ENCODE assay signal across 31 cellular contexts in the genomic region with DNA sequence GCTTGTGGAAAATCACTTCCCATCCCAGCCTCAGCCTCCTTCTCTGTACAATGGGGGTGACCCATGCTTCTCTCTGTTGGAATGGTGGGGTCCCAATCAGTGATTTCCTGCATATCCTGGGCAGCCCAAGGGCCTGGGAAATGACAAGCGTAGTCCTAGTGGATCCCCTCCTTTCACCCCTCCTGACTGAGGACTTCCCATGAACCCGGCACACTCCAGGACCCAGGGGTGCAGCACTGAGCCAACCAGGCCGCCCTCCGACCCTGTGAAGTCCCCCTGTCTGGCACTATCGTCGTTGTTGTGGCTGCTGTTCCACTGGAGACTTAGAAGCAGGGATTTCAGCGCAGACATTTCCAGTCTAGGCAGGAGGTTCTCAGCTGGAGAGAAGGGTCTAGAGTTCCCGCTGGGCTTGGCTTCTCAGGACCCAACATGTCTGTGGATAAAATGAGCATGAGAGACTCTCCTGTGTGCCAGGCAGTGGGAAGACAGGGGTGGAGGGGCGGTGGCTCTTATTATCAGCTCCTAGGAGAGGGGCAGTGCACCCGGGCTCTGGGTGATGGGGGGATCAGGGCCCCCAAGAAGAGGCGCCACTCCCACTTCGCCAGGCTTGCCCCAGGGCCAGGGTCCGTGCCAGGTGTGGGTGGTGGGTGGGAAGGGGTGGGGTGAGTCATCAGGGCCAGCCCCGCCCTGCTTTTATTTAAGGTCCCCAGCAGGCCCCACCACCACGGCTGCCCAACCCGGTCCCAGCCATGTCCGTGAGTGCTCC. TPM values are rescaled to one million over a fixed set of nuclear protein-coding genes. Genes with fewer than 3 reads are reported as not detected.
DNase-seq lines count a peak whose midpoint lies in the region; ATAC-seq and TF ChIP-seq lines count a peak whose summit lies in the region.
"Had no signal": no experiment of that assay in that cellular context is flagged by ENCODE, and none has a peak within 500 bp of the region (broad histone marks: within the 10 kb centered on the region; RNA-seq: fewer than 3 reads in every experiment).

A gene (plus strand): TSS at position 723 of the 766 bp plus-strand sequence. CDS start 27 bp downstream, at position 750.

- H2BK120ac ChIP-seq in mesenchymal stem cell (ENCODE audit: low read depth, low read length), result no peak within 1 kb of the TSS

- H2AFZ ChIP-seq in mesenchymal stem cell (ENCODE audit: low read depth, low read length), result no peak within 1 kb of the TSS

- no peak within 1 kb of the TSS for H2BK5ac ChIP-seq in mesenchymal stem cell (ENCODE audit: low read depth, low read length, poor library complexity, severe bottlenecking)

- intact Hi-C loops in activated CD8-positive, alpha-beta T cell treated with anti-CD3 and anti-CD28 coated beads for 36 hours (cut with micrococcal nuclease), result no loop called here
- intact Hi-C loops in heart left ventricle (cut with DNase I), result no loop called here

- no peak within 1 kb of the TSS for H3K27ac ChIP-seq in mesenchymal stem cell (ENCODE audit: low read length, poor library complexity, severe bottlenecking)
- H3K27ac ChIP-seq in thymus (ENCODE audit: low read depth), result peak within 1 kb of the TSS; percentile 47
- H3K27ac ChIP-seq in heart left ventricle, result no peak within 1 kb of the TSS
- H3K27ac ChIP-seq: adrenal gland, BLaER1, psoas muscle had no signal

- peaks cover 3% of the 10 kb centered on the region for H3K27me3 Mint-ChIP-seq in activated CD8-positive, alpha-beta T cell treated with anti-CD3 and anti-CD28 coated beads, Interleukin-2, amount 10 ng/mL, durations not matched to agents 7 days and 5 days (ENCODE audit: low read depth)
- H3K27me3 Mint-ChIP-seq in activated CD8-positive, alpha-beta T cell treated with anti-CD3 and anti-CD28 coated beads for 36 hours, result peaks cover 2% of the 10 kb centered on the region
- H3K27me3 Mint-ChIP-seq in chondrocyte (ENCODE audit: low read depth), result no peaks in the 10 kb centered on the region
- H3K27me3 Mint-ChIP-seq: IgD-negative memory B cell; stimulated activated naive CD8-positive, alpha-beta T cell treated with anti-CD3 and anti-CD28 coated beads, Interleukin-15, amount 100 ng/mL, for 72 hours had no signal

- CTCF ChIA-PET in activated CD8-positive, alpha-beta T cell treated with anti-CD3 and anti-CD28 coated beads, Interleukin-2, amount 10 ng/mL, durations not matched to agents 7 days and 5 days (lab: Charles Lee), result no interaction called here
- CTCF ChIA-PET in activated CD8-positive, alpha-beta T cell treated with anti-CD3 and anti-CD28 coated beads for 36 hours (lab: Charles Lee), result no interaction called here

- TF ChIP-seq CTCF in activated CD8-positive, alpha-beta T cell treated with anti-CD3 and anti-CD28 coated beads for 36 hours (IDR thresholded peaks at IDR 0.05), result no peak
- TF ChIP-seq CTCF in chondrocyte (IDR thresholded peaks at IDR 0.05), result no peak
- no peak for TF ChIP-seq CTCF in heart left ventricle (IDR thresholded peaks at IDR 0.05)

- H3K36me3 ChIP-seq in mesenchymal stem cell (ENCODE audit: control insufficient read depth in 1 of 2, insufficient read depth in 2 of 2, low read depth in 1 of 2, low read length in 2 of 2) (no peaks in the 10 kb centered on the region), thymus (ENCODE audit: control insufficient read depth, insufficient read depth) (no peaks in the 10 kb centered on the region), heart left ventricle (no peaks in the 10 kb centered on the region)
- H3K36me3 ChIP-seq: adrenal gland, BLaER1 had no signal

- H4K8ac ChIP-seq in mesenchymal stem cell (ENCODE audit: low read length), result no peak within 1 kb of the TSS

- H3K36me3 Mint-ChIP-seq in activated CD8-positive, alpha-beta T cell treated with anti-CD3 and anti-CD28 coated beads, Interleukin-2, amount 10 ng/mL, durations not matched to agents 7 days and 5 days (ENCODE audit: low read depth), result no peaks in the 10 kb centered on the region
- H3K36me3 Mint-ChIP-seq in activated CD8-positive, alpha-beta T cell treated with anti-CD3 and anti-CD28 coated beads for 36 hours (ENCODE audit: low read depth), result no peaks in the 10 kb centered on the region
- H3K36me3 Mint-ChIP-seq in chondrocyte (ENCODE audit: low read depth), result no peaks in the 10 kb centered on the region
- H3K36me3 Mint-ChIP-seq: IgD-negative memory B cell, type B pancreatic cell had no signal

- H3K18ac ChIP-seq in mesenchymal stem cell (ENCODE audit: low read depth in 1 of 2, low read length in 2 of 2), result no peak within 1 kb of the TSS

- peak within 1 kb of the TSS in 1 of 2 experiments; percentile 13 for H3K4ac ChIP-seq in mesenchymal stem cell (ENCODE audit: low read depth in 1 of 2, low read length in 2 of 2)

- peak within 1 kb of the TSS; percentile 43 for H3K27ac Mint-ChIP-seq in activated CD8-positive, alpha-beta T cell treated with anti-CD3 and anti-CD28 coated beads, Interleukin-2, amount 10 ng/mL, durations not matched to agents 7 days and 5 days
- no peak within 1 kb of the TSS for H3K27ac Mint-ChIP-seq in activated CD8-positive, alpha-beta T cell treated with anti-CD3 and anti-CD28 coated beads for 36 hours
- H3K27ac Mint-ChIP-seq in chondrocyte (ENCODE audit: unreplicated experiment), result peak within 1 kb of the TSS; percentile 13
- H3K27ac Mint-ChIP-seq: stimulated activated naive CD8-positive, alpha-beta T cell treated with anti-CD3 and anti-CD28 coated beads, Interleukin-15, amount 100 ng/mL, for 72 hours; type B pancreatic cell had no signal

- H2AK5ac ChIP-seq in mesenchymal stem cell (ENCODE audit: low read length, severe bottlenecking), result peak within 1 kb of the TSS; percentile 39

- H3K4me1 ChIP-seq in mesenchymal stem cell (ENCODE audit: control insufficient read depth, insufficient read depth, low read depth, low read length) (peaks cover 5% of the 10 kb centered on the region), thymus (ENCODE audit: control insufficient read depth, insufficient read depth, low read length) (peaks cover 3% of the 10 kb centered on the region), heart left ventricle (peaks cover 0 to 5% (median 0%) of the 10 kb centered on the region in 12 donors)
- H3K4me1 ChIP-seq: adrenal gland, psoas muscle had no signal

- no peak for DNase-seq in activated CD8-positive, alpha-beta T cell treated with anti-CD3 and anti-CD28 coated beads, Interleukin-2, amount 10 ng/mL, durations not matched to agents 7 days and 5 days
- DNase-seq in activated CD8-positive, alpha-beta T cell treated with anti-CD3 and anti-CD28 coated beads for 36 hours, result no peak
- DNase-seq in chondrocyte (ENCODE audit: low spot score) (no peak), mesenchymal stem cell (no peak), SIG-M5 (lab: John Stamatoyannopoulos, UW) (no peak), heart left ventricle (no peak)
- DNase-seq: activated CD4-positive, CD25-positive, alpha-beta regulatory T cell treated with anti-CD3 and anti-CD28 coated beads, Interleukin-2, amount 50 U/mL, for 72 hours; activated CD8-positive, alpha-beta memory T cell treated with anti-CD3 and anti-CD28 coated beads, Interleukin-2, amount 50 U/mL, for 4 hours; activated effector memory CD4-positive, alpha-beta T cell treated with Interleukin-2 at 50 U/mL for 16 hours; adrenal gland; foreskin melanocyte; hypothalamus; midbrain; MM.1S; NCI-H1436 treated with DMSO at 0.1 percent for 48 hours; NCI-H2171; NCI-H524 treated with DMSO at 0.1 percent for 48 hours; stimulated activated CD4-positive, alpha-beta T cell treated with anti-CD3 and anti-CD28 coated beads, Interleukin-2, amount 100 ng/mL, for 24 hours; stimulated activated naive CD8-positive, alpha-beta T cell treated with anti-CD3 and anti-CD28 coated beads, Interleukin-15, amount 100 ng/mL, for 72 hours; T1000 had no signal

- H3K27me3 ChIP-seq in mesenchymal stem cell (ENCODE audit: control insufficient read depth in 1 of 2, insufficient read depth in 1 of 2, low read length in 2 of 2), result peaks cover 0 to 3% of the 10 kb centered on the region in 2 experiments
- peaks cover 12% of the 10 kb centered on the region for H3K27me3 ChIP-seq in thymus (ENCODE audit: control insufficient read depth, insufficient read depth)
- H3K27me3 ChIP-seq in heart left ventricle, result no peaks in the 10 kb centered on the region
- H3K27me3 ChIP-seq: adrenal gland had no signal

- no peaks in the 10 kb centered on the region for H3K9me3 Mint-ChIP-seq in activated CD8-positive, alpha-beta T cell treated with anti-CD3 and anti-CD28 coated beads, Interleukin-2, amount 10 ng/mL, durations not matched to agents 7 days and 5 days (ENCODE audit: insufficient read depth)
- no peaks in the 10 kb centered on the region for H3K9me3 Mint-ChIP-seq in activated CD8-positive, alpha-beta T cell treated with anti-CD3 and anti-CD28 coated beads for 36 hours
- no peaks in the 10 kb centered on the region for H3K9me3 Mint-ChIP-seq in chondrocyte (ENCODE audit: low read depth)
- H3K9me3 Mint-ChIP-seq: IgD-negative memory B cell; stimulated activated naive CD8-positive, alpha-beta T cell treated with anti-CD3 and anti-CD28 coated beads, Interleukin-15, amount 100 ng/mL, for 72 hours; type B pancreatic cell had no signal

- no peak for ATAC-seq in activated CD8-positive, alpha-beta T cell treated with anti-CD3 and anti-CD28 coated beads, Interleukin-2, amount 10 ng/mL, durations not matched to agents 7 days and 5 days
- ATAC-seq in activated CD8-positive, alpha-beta T cell treated with anti-CD3 and anti-CD28 coated beads for 36 hours, result no peak
- no peak for ATAC-seq in HG03025 (IDR thresholded peaks at IDR 0.05; ENCODE audit: low FRiP score, unreplicated experiment)
- no peak for ATAC-seq in heart left ventricle
- ATAC-seq: psoas muscle; stimulated activated naive CD8-positive, alpha-beta T cell treated with anti-CD3 and anti-CD28 coated beads, Interleukin-15, amount 100 ng/mL, for 72 hours had no signal

- H3K4me3 ChIP-seq in mesenchymal stem cell (ENCODE audit: insufficient read depth in 1 of 2, low read depth in 1 of 2, low read length in 2 of 2), result no peak within 1 kb of the TSS
- H3K4me3 ChIP-seq in thymus (ENCODE audit: low read length), result no peak within 1 kb of the TSS
- H3K4me3 ChIP-seq in heart left ventricle, result no peak within 1 kb of the TSS
- H3K4me3 ChIP-seq: adrenal gland, BLaER1, psoas muscle had no signal

- H3K4me3 Mint-ChIP-seq in activated CD8-positive, alpha-beta T cell treated with anti-CD3 and anti-CD28 coated beads, Interleukin-2, amount 10 ng/mL, durations not matched to agents 7 days and 5 days, result no peak within 1 kb of the TSS
- no peak within 1 kb of the TSS for H3K4me3 Mint-ChIP-seq in activated CD8-positive, alpha-beta T cell treated with anti-CD3 and anti-CD28 coated beads for 36 hours
- H3K4me3 Mint-ChIP-seq in chondrocyte (ENCODE audit: unreplicated experiment), result no peak within 1 kb of the TSS
- H3K4me3 Mint-ChIP-seq: stimulated activated naive CD8-positive, alpha-beta T cell treated with anti-CD3 and anti-CD28 coated beads, Interleukin-15, amount 100 ng/mL, for 72 hours; type B pancreatic cell had no signal

- 67% methylated on average over 8 of the region's 17 CpGs for WGBS in mesenchymal stem cell
- WGBS in thymus, result 91% methylated on average over 13 of the region's 17 CpGs
- WGBS in heart left ventricle, 4 donors, result 78 to 82% (median 80%) methylated on average over 8 to 13 of the region's 17 CpGs

- H3K79me1 ChIP-seq in mesenchymal stem cell (replicated peaks; ENCODE audit: low read length, poor library complexity, severe bottlenecking), result no peaks in the 10 kb centered on the region

- H3K4me2 ChIP-seq in mesenchymal stem cell (ENCODE audit: low read length, poor library complexity, severe bottlenecking), result no peak within 1 kb of the TSS
- H3K4me2 ChIP-seq: BLaER1 had no signal

- POLR2A ChIA-PET in activated CD8-positive, alpha-beta T cell treated with anti-CD3 and anti-CD28 coated beads, Interleukin-2, amount 10 ng/mL, durations not matched to agents 7 days and 5 days (lab: Charles Lee), result no interaction called here
- POLR2A ChIA-PET in activated CD8-positive, alpha-beta T cell treated with anti-CD3 and anti-CD28 coated beads for 36 hours (lab: Charles Lee), result no interaction called here

- peaks cover 8% of the 10 kb centered on the region for H3K4me1 Mint-ChIP-seq in activated CD8-positive, alpha-beta T cell treated with anti-CD3 and anti-CD28 coated beads, Interleukin-2, amount 10 ng/mL, durations not matched to agents 7 days and 5 days (ENCODE audit: low read depth)
- peaks cover 5% of the 10 kb centered on the region for H3K4me1 Mint-ChIP-seq in activated CD8-positive, alpha-beta T cell treated with anti-CD3 and anti-CD28 coated beads for 36 hours (ENCODE audit: low read depth)
- peaks cover 9% of the 10 kb centered on the region for H3K4me1 Mint-ChIP-seq in chondrocyte (ENCODE audit: low read depth)

- no peak within 1 kb of the TSS for H2BK15ac ChIP-seq in mesenchymal stem cell (ENCODE audit: low read depth, poor library complexity, severe bottlenecking)

- no peak within 1 kb of the TSS for H3K9ac ChIP-seq in mesenchymal stem cell (ENCODE audit: low read length)
- H3K9ac ChIP-seq: BLaER1 had no signal

- H3K23ac ChIP-seq in mesenchymal stem cell (ENCODE audit: low read length in 2 of 2), result peak within 1 kb of the TSS in 1 of 2 experiments; percentile 41

- H4K91ac ChIP-seq in mesenchymal stem cell (ENCODE audit: low read length), result no peak within 1 kb of the TSS

- no peaks in the 10 kb centered on the region for H3K9me3 ChIP-seq in mesenchymal stem cell (ENCODE audit: control insufficient read depth, low read length)
- H3K9me3 ChIP-seq in thymus (ENCODE audit: control insufficient read depth), result no peaks in the 10 kb centered on the region
- H3K9me3 ChIP-seq in heart left ventricle, result no peaks in the 10 kb centered on the region
- H3K9me3 ChIP-seq: adrenal gland, BLaER1, psoas muscle had no signal

- no peak for TF ChIP-seq POLR2A in heart left ventricle (IDR thresholded peaks at IDR 0.05)

- no peak within 1 kb of the TSS for H2BK12ac ChIP-seq in mesenchymal stem cell (ENCODE audit: low read length in 2 of 2)

- H3K14ac ChIP-seq in mesenchymal stem cell (ENCODE audit: low read length in 2 of 2), result no peak within 1 kb of the TSS

RNA-seq across cellular contexts. Expression of the gene that starts here (rescaled TPM):
- total RNA-seq in activated CD8-positive, alpha-beta T cell treated with anti-CD3 and anti-CD28 coated beads, Interleukin-2, amount 10 ng/mL, durations not matched to agents 7 days and 5 days, result not detected
- total RNA-seq in activated CD8-positive, alpha-beta T cell treated with anti-CD3 and anti-CD28 coated beads for 36 hours, result not detected
- total RNA-seq in chondrocyte, result not detected in 3 replicates
- polyA plus RNA-seq in mesenchymal stem cell (2013, experiment 1 of 2), result not detected
- polyA plus RNA-seq in mesenchymal stem cell (2013, experiment 2 of 2), result not detected
- 234 TPM for polyA plus RNA-seq in thymus
- total RNA-seq in heart left ventricle, result not detected
- polyA plus RNA-seq in heart left ventricle, result not detected
- total RNA-seq: A172, adrenal gland, kidney epithelial cell, psoas muscle, RPMI7951, skeletal muscle tissue had no signal
- polyA plus RNA-seq: IgD-negative memory B cell, neural cell had no signal

Comparison
In these comparisons a context has a peak if more than half of its experiments do, and no peak if none do; other contexts are left out.
1. RNA of the gene that starts here (polyA plus RNA-seq): 234 TPM in thymus (single experiment); not detected in heart left ventricle; every median in the first group is over 100 times any median in the second.